In the genomic region with DNA sequence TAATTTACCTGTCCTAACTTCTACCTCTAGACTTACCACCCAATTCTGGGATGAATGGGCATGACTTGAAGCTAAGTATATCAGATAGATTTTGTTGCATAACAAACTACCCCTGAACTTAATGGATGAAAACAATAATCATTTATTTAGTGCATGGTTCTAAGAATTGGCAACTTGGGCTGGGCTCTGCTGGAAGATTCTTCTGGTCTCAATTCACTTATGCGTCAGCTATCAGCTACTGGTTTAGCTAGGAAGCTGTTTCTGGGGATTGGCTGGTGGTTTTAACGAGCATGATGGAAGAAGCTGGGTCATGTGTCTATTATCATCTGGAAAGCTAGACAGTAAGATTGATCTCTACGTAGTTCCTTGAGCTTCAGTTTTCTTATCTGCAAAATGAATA, we compare ENCODE assay signal across 36 cellular contexts.
DNase-seq lines count a peak whose midpoint lies in the region; ATAC-seq, FAIRE-seq and TF ChIP-seq lines count a peak whose summit lies in the region.
"Had no signal": no experiment of that assay in that cellular context is flagged by ENCODE, and none has a peak within 500 bp of the region (broad histone marks: within the 10 kb centered on the region; RNA-seq: fewer than 3 reads in every experiment).

No MANE protein-coding gene starts in this region.

- 36% methylated on average over 3 of the region's 3 CpGs for WGBS in HepG2 (ENCODE audit: low lambda C conversion rate)
- 83% methylated on average over 3 of the region's 3 CpGs for WGBS in right lobe of liver (ENCODE audit: insufficient coverage, low coverage, low lambda C conversion rate, missing lambda C conversion rate)

- intact Hi-C loops in HepG2 (cut with micrococcal nuclease; ENCODE audit: unreplicated experiment) = no loop called here
- intact Hi-C loops in right lobe of liver (cut with DNase I) = no loop called here
- intact Hi-C loops in gastrocnemius medialis (cut with DNase I; ENCODE audit: low total_unique reads) = no loop called here

- H3K27me3 ChIP-seq in HepG2 (ENCODE audit: control insufficient read depth in 1 of 2, insufficient read depth in 2 of 2, low read length in 2 of 2) (no peaks in the 10 kb centered on the region; a peak in 1 of 5 replicates), right lobe of liver (no peaks in the 10 kb centered on the region), GM23338 (ENCODE audit: insufficient read depth) (no peaks in the 10 kb centered on the region), gastrocnemius medialis (no peaks in the 10 kb centered on the region)
- H3K27me3 ChIP-seq: BE2C; BLaER1; BLaER1 treated with 17β-estradiol and CSF1 and Interleukin-3, amounts not matched to agents 10 nM and 100 nM had no signal

- H3K9ac ChIP-seq in HepG2 (ENCODE audit: insufficient read depth, low read depth, low read length) = no peak overlapping the region
- H3K9ac ChIP-seq: BLaER1; BLaER1 treated with 17β-estradiol and CSF1 and Interleukin-3, amounts not matched to agents 10 nM and 100 nM had no signal

- DNase-seq in HepG2 (ENCODE audit: low spot score) (no peak), right lobe of liver (no peak), GM23338 (ENCODE audit: low spot score) (no peak), gastrocnemius medialis (no peak)
- no peak for DNase-seq in stimulated activated CD4-positive, alpha-beta T cell treated with anti-CD3 and anti-CD28 coated beads, Interleukin-4, amount 100 ng/mL, for 1 hour
- DNase-seq: 8988T; ACHN; AML-193; BE2C; Caco-2; Calu3; CD4-positive, alpha-beta memory T cell; CD4-positive, alpha-beta T cell; CD4-positive, CD25-positive, alpha-beta regulatory T cell; CD8-positive, alpha-beta memory T cell; CD8-positive, alpha-beta T cell; COR-L47; DMS 273 treated with DMSO at 0.1 percent for 48 hours; DMS153; DMS53; DMS79; DMS79 treated with DMSO at 0.1 percent for 48 hours; DND-41; EL had no signal

- no peak for TF ChIP-seq POLR2A in HepG2 (IDR thresholded peaks at IDR 0.05; ENCODE audit: insufficient read depth in 1 of 2, low read depth in 2 of 2, low read length in 2 of 2)
- no peak for TF ChIP-seq POLR2A in right lobe of liver (IDR thresholded peaks at IDR 0.05)
- no peak for TF ChIP-seq POLR2A in gastrocnemius medialis (IDR thresholded peaks at IDR 0.05)

- POLR2A ChIA-PET in HepG2 (lab: Yijun Ruan, JAX) = no interaction called here
- POLR2A ChIA-PET in HEK293 (lab: Yijun Ruan, JAX) = no interaction called here

- no peak for FAIRE-seq in HepG2 (lab: Jason Lieb, UNC)
- FAIRE-seq: A204.1, A549, D721Med had no signal

- no peak overlapping the region for H3K4me2 ChIP-seq in HepG2 (ENCODE audit: low read depth, low read length)
- no peak overlapping the region for H3K4me2 ChIP-seq in GM23338
- H3K4me2 ChIP-seq: A549; BLaER1; BLaER1 treated with 17β-estradiol and CSF1 and Interleukin-3, amounts not matched to agents 10 nM and 100 nM had no signal

- 0 out of 3 replicates have a peak, but pooled peaks cover 6% of the 10 kb centered on the region for H3K36me3 Mint-ChIP-seq in GM23338 (ENCODE audit: low read depth)
- H3K36me3 Mint-ChIP-seq: CD14-positive monocyte; CD4-positive, alpha-beta memory T cell; CD4-positive, CD25-positive, alpha-beta regulatory T cell; CD8-positive, alpha-beta memory T cell; CD8-positive, alpha-beta T cell had no signal

- no peak overlapping the region for H2AFZ ChIP-seq in HepG2 (ENCODE audit: low read length)
- H2AFZ ChIP-seq in GM23338 = no peak overlapping the region

- no peaks in the 10 kb centered on the region for H3K4me1 Mint-ChIP-seq in GM23338
- H3K4me1 Mint-ChIP-seq: B cell; CD14-positive monocyte; CD4-positive, alpha-beta memory T cell; CD4-positive, CD25-positive, alpha-beta regulatory T cell had no signal

- BruUV-seq in HepG2 (replicated peaks; lab: Mats Ljungman, UMichigan) = no TSS peak

- H3K36me3 ChIP-seq in HepG2 (replicated peaks in 1 of 2; ENCODE audit: control insufficient read depth in 1 of 2, insufficient read depth in 2 of 2, low read length in 2 of 2) = no peaks in the 10 kb centered on the region
- no peaks in the 10 kb centered on the region for H3K36me3 ChIP-seq in right lobe of liver
- H3K36me3 ChIP-seq in GM23338 (ENCODE audit: insufficient read depth) = no peaks in the 10 kb centered on the region
- no peaks in the 10 kb centered on the region for H3K36me3 ChIP-seq in HEK293 (ENCODE audit: control insufficient read depth in 2 of 2, insufficient read depth in 1 of 2, low read length in 2 of 2)
- H3K36me3 ChIP-seq in gastrocnemius medialis = no peaks in the 10 kb centered on the region
- H3K36me3 ChIP-seq: BE2C; BLaER1; BLaER1 treated with 17β-estradiol and CSF1 and Interleukin-3, amounts not matched to agents 10 nM and 100 nM had no signal

- H3K4me1 ChIP-seq in HepG2 (ENCODE audit: insufficient read depth, low read length) (no peaks in the 10 kb centered on the region), right lobe of liver (no peaks in the 10 kb centered on the region), GM23338 (ENCODE audit: insufficient read depth) (no peaks in the 10 kb centered on the region), HEK293 (ENCODE audit: control insufficient read depth, insufficient read depth, low read length) (no peaks in the 10 kb centered on the region), gastrocnemius medialis (no peaks in the 10 kb centered on the region)
- H3K4me1 ChIP-seq: A549, BE2C, Caco-2 had no signal

- CTCF ChIA-PET in HepG2 (lab: Yijun Ruan, JAX; ENCODE audit: low intra/inter-chr PET ratio, low total read pairs) (no interaction called here), HEK293 (lab: Yijun Ruan, JAX) (interaction anchor here (0.6 to 2.3 kb wide), 5 partner anchors 18 to 198 kb away, joined by 3 to 9 read pairs (median 7); no protein-coding TSS in a partner anchor)

- H3K4me3 ChIP-seq in HepG2 (replicated peaks in 1 of 3; ENCODE audit: insufficient read depth in 1 of 3, low read depth in 2 of 3, low read length in 3 of 3) = no peak overlapping the region
- H3K4me3 ChIP-seq in right lobe of liver = no peak overlapping the region
- H3K4me3 ChIP-seq in GM23338 = no peak overlapping the region
- no peak overlapping the region for H3K4me3 ChIP-seq in HEK293 (ENCODE audit: low read depth, low read length)
- H3K4me3 ChIP-seq in gastrocnemius medialis = no peak overlapping the region
- H3K4me3 ChIP-seq: A549; BLaER1; BLaER1 treated with 17β-estradiol and CSF1 and Interleukin-3, amounts not matched to agents 10 nM and 100 nM had no signal

- H3K27ac Mint-ChIP-seq in GM23338 = no peak overlapping the region
- H3K27ac Mint-ChIP-seq: B cell; CD14-positive monocyte; CD4-positive, alpha-beta memory T cell; CD4-positive, alpha-beta T cell; CD4-positive, CD25-positive, alpha-beta regulatory T cell; CD8-positive, alpha-beta T cell had no signal

- H3K27ac ChIP-seq in HepG2 (ENCODE audit: extremely low read length, insufficient read depth, low read length) (no peak overlapping the region), right lobe of liver (no peak overlapping the region), GM23338 (ENCODE audit: low read depth) (no peak overlapping the region), HEK293 (ENCODE audit: extremely low read depth, low read depth, low read length) (no peak overlapping the region), VCaP (peak overlapping the region; percentile 13; the same call in 1 of the 2 replicates), gastrocnemius medialis (no peak overlapping the region)
- H3K27ac ChIP-seq: 22Rv1; A549; BLaER1; BLaER1 treated with 17β-estradiol and CSF1 and Interleukin-3, amounts not matched to agents 10 nM and 100 nM; C4-2B had no signal

- H3K4me3 Mint-ChIP-seq in GM23338 = no peak overlapping the region
- H3K4me3 Mint-ChIP-seq: B cell; CD14-positive monocyte; CD4-positive, alpha-beta memory T cell; CD4-positive, alpha-beta T cell; CD4-positive, CD25-positive, alpha-beta regulatory T cell; CD8-positive, alpha-beta memory T cell; CD8-positive, alpha-beta T cell had no signal

- H3K9me2 ChIP-seq in GM23338 (ENCODE audit: insufficient read depth) = 0 out of 2 replicates have a peak, but pooled peaks cover 3% of the 10 kb centered on the region

- H3K9me3 Mint-ChIP-seq in GM23338 = peaks cover 9% of the 10 kb centered on the region
- H3K9me3 Mint-ChIP-seq: CD4-positive, alpha-beta T cell; CD8-positive, alpha-beta T cell had no signal

- H3K79me2 ChIP-seq in HepG2 (ENCODE audit: insufficient read depth, low read length) (no peaks in the 10 kb centered on the region), GM23338 (replicated peaks; ENCODE audit: insufficient read depth) (no peaks in the 10 kb centered on the region)

- no peaks in the 10 kb centered on the region for H3K27me3 Mint-ChIP-seq in GM23338 (ENCODE audit: insufficient read depth, low read depth, poor library complexity)
- H3K27me3 Mint-ChIP-seq: CD4-positive, CD25-positive, alpha-beta regulatory T cell had no signal

- H3F3A ChIP-seq in GM23338 (replicated peaks; ENCODE audit: low read depth) = no peaks in the 10 kb centered on the region

- TF ChIP-seq EP300 in HepG2 (IDR thresholded peaks at IDR 0.05; ENCODE audit: low read depth in 2 of 2, low read length in 2 of 2) (no peak), HepG2 (CRISPR knock-in tag; IDR thresholded peaks at IDR 0.05; ENCODE audit: borderline replicate concordance) (no peak)

- ATAC-seq in HepG2 = no peak
- no peak for ATAC-seq in right lobe of liver
- ATAC-seq in GM23338 = no peak
- no peak for ATAC-seq in gastrocnemius medialis
- no peak for ATAC-seq in GM18519 (IDR thresholded peaks at IDR 0.05; ENCODE audit: low FRiP score, unreplicated experiment)
- ATAC-seq: A549; CD8-positive, alpha-beta T cell had no signal

- peaks cover 7% of the 10 kb centered on the region; the same call in 1 of the 2 replicates for H3K9me3 ChIP-seq in HepG2 (ENCODE audit: low read length)
- H3K9me3 ChIP-seq in right lobe of liver = no peaks in the 10 kb centered on the region
- no peaks in the 10 kb centered on the region; the same call in 1 of the 2 replicates for H3K9me3 ChIP-seq in HEK293 (ENCODE audit: control insufficient read depth, insufficient read depth, low read depth, low read length)
- no peaks in the 10 kb centered on the region for H3K9me3 ChIP-seq in gastrocnemius medialis
- H3K9me3 ChIP-seq: BE2C had no signal

- H4K20me1 ChIP-seq in HepG2 (ENCODE audit: insufficient read depth, low read length) (no peaks in the 10 kb centered on the region), GM23338 (replicated peaks; ENCODE audit: insufficient read depth) (no peaks in the 10 kb centered on the region)
- H4K20me1 ChIP-seq: BLaER1; BLaER1 treated with 17β-estradiol and CSF1 and Interleukin-3, amounts not matched to agents 10 nM and 100 nM had no signal

- TF ChIP-seq RAD21 in HepG2 (CRISPR knock-in tag; IDR thresholded peaks at IDR 0.05) = no peak

- TF ChIP-seq CTCF in HepG2 (CRISPR knock-in tag; IDR thresholded peaks at IDR 0.05) (no peak), right lobe of liver (IDR thresholded peaks at IDR 0.05) (no peak), GM23338 (conservative IDR thresholded peaks at IDR 0.05; ENCODE audit: low read depth in 2 of 2) (no peak), HEK293 (tag by site-specific recombination; IDR thresholded peaks at IDR 0.05) (no peak), VCaP (conservative IDR thresholded peaks at IDR 0.05) (no peak), gastrocnemius medialis (IDR thresholded peaks at IDR 0.05 in 4 of 5, conservative IDR thresholded peaks at IDR 0.05 in 1 of 5) (no peak)

- in situ Hi-C loops in HepG2 (cut with HindIII; ENCODE audit: extremely low pct_ligation_motif_present, low pct_unique_long_range_greater_than_20kb) (no loop called here), gastrocnemius medialis (cut with MboI; ENCODE audit: low sequenced_read_pairs in 4 of 4) (no loop called here)
